8 cellular contexts compared by ENCODE assay signal in genomic region chr13:20475927-20476691, GRCh38. TPM values are rescaled to one million over a fixed set of nuclear protein-coding genes. Genes with fewer than 3 reads are reported as not detected.
DNase-seq lines count a peak whose midpoint lies in the region; ATAC-seq and TF ChIP-seq lines count a peak whose summit lies in the region.

No MANE protein-coding gene starts in this region.

- H3K36me3 ChIP-seq in liver (ENCODE audit: control insufficient read depth in 4 of 4, insufficient read depth in 3 of 4, low read depth in 1 of 4, low read length in 3 of 4): peaks cover 4 to 31% (median 15%) of the 10 kb centered on the region in 4 donors
- H3K36me3 ChIP-seq in GM23248 (ENCODE audit: low read depth): no peaks in the 10 kb centered on the region
- H3K36me3 ChIP-seq in trophoblast cell (ENCODE audit: control insufficient read depth in 1 of 2, insufficient read depth in 2 of 2, low read length in 2 of 2): no peaks in the 10 kb centered on the region

- no peak overlapping the region for H2BK12ac ChIP-seq in trophoblast cell (ENCODE audit: low read length)

- no peak overlapping the region for H4K8ac ChIP-seq in trophoblast cell (ENCODE audit: low read depth, low read length)

- no peaks in the 10 kb centered on the region for H3K9me3 Mint-ChIP-seq in CD4-positive, alpha-beta T cell
- no peaks in the 10 kb centered on the region for H3K9me3 Mint-ChIP-seq in stimulated activated naive CD8-positive, alpha-beta T cell treated with anti-CD3 and anti-CD28 coated beads, Interleukin-15, amount 100 ng/mL, for 72 hours

- no peak overlapping the region for H3K4ac ChIP-seq in trophoblast cell (ENCODE audit: low read depth, low read length)

- TF ChIP-seq CTCF in CD4-positive, alpha-beta T cell (IDR thresholded peaks at IDR 0.05): no peak
- no peak for TF ChIP-seq CTCF in liver (IDR thresholded peaks at IDR 0.05; ENCODE audit: low read depth, low read length, missing input control)

- peak overlapping the region; percentile 99 for H3K27ac Mint-ChIP-seq in CD4-positive, alpha-beta T cell
- peak overlapping the region; percentile 59 to 95 for H3K27ac Mint-ChIP-seq in stimulated activated naive CD8-positive, alpha-beta T cell treated with anti-CD3 and anti-CD28 coated beads, Interleukin-15, amount 100 ng/mL, for 72 hours

- no peaks in the 10 kb centered on the region for H3K9me3 ChIP-seq in CD4-positive, alpha-beta T cell (ENCODE audit: control insufficient read depth, low read length)
- no peaks in the 10 kb centered on the region for H3K9me3 ChIP-seq in liver (ENCODE audit: control insufficient read depth in 4 of 4, low read length in 3 of 4)
- H3K9me3 ChIP-seq in GM23248 (ENCODE audit: low read depth): no peaks in the 10 kb centered on the region
- no peaks in the 10 kb centered on the region for H3K9me3 ChIP-seq in trophoblast cell (ENCODE audit: insufficient read depth, low read depth, low read length)

- H2AFZ ChIP-seq in GM23248 (no peak overlapping the region), trophoblast cell (ENCODE audit: insufficient read depth, low read length, poor library complexity) (no peak overlapping the region)

- no peak overlapping the region for H3K14ac ChIP-seq in trophoblast cell (ENCODE audit: low read length)

- H3K79me1 ChIP-seq in trophoblast cell (ENCODE audit: low read length): peaks cover 7% of the 10 kb centered on the region

- no peaks in the 10 kb centered on the region for H4K20me1 ChIP-seq in GM23248 (ENCODE audit: insufficient read depth)

- no peaks in the 10 kb centered on the region for H3K27me3 Mint-ChIP-seq in CD4-positive, alpha-beta T cell
- no peaks in the 10 kb centered on the region for H3K27me3 Mint-ChIP-seq in stimulated activated naive CD8-positive, alpha-beta T cell treated with anti-CD3 and anti-CD28 coated beads, Interleukin-15, amount 100 ng/mL, for 72 hours

- peak overlapping the region; percentile 86 for H3K4me3 Mint-ChIP-seq in CD4-positive, alpha-beta T cell
- peak overlapping the region; percentile 69 to 82 for H3K4me3 Mint-ChIP-seq in stimulated activated naive CD8-positive, alpha-beta T cell treated with anti-CD3 and anti-CD28 coated beads, Interleukin-15, amount 100 ng/mL, for 72 hours

- peak; percentile 86 for ATAC-seq in CD4-positive, alpha-beta T cell (ENCODE audit: poor library complexity)
- ATAC-seq in GM19468 (IDR thresholded peaks at IDR 0.05; ENCODE audit: extremely low read depth, unreplicated experiment) (peak; percentile 97), HG03521 (IDR thresholded peaks at IDR 0.05; ENCODE audit: unreplicated experiment) (peak; percentile 81)
- peak; percentile 97 for ATAC-seq in stimulated activated naive CD8-positive, alpha-beta T cell treated with anti-CD3 and anti-CD28 coated beads, Interleukin-15, amount 100 ng/mL, for 72 hours

- H3K18ac ChIP-seq in trophoblast cell (ENCODE audit: low read length): no peak overlapping the region

- peaks cover 4% of the 10 kb centered on the region for H3K36me3 Mint-ChIP-seq in CD4-positive, alpha-beta T cell (ENCODE audit: low read depth)

- H3F3A ChIP-seq in GM23248 (ENCODE audit: insufficient read depth): no peaks in the 10 kb centered on the region

- no peak overlapping the region for H2BK120ac ChIP-seq in trophoblast cell (ENCODE audit: insufficient read depth, low read length, poor library complexity)

- CTCF ChIA-PET in CD4-positive, alpha-beta T cell (lab: Charles Lee): interaction anchor here (0.8 to 1.5 kb wide), 4 partner anchors 10 to 279 kb away, joined by 3 to 5 read pairs (median 4); no protein-coding TSS in a partner anchor

- H3K9me2 ChIP-seq in GM23248 (ENCODE audit: insufficient read depth): no peaks in the 10 kb centered on the region

- TF ChIP-seq RAD21 in liver (IDR thresholded peaks at IDR 0.05): no peak

- no peak overlapping the region for H4K91ac ChIP-seq in trophoblast cell (ENCODE audit: low read depth, low read length)

- no peak overlapping the region for H2BK5ac ChIP-seq in trophoblast cell (ENCODE audit: low read depth, low read length, poor library complexity)

- no peaks in the 10 kb centered on the region for H3K27me3 ChIP-seq in CD4-positive, alpha-beta T cell (ENCODE audit: control insufficient read depth, insufficient read depth, low read length)
- H3K27me3 ChIP-seq in liver (ENCODE audit: control insufficient read depth in 4 of 4, insufficient read depth in 4 of 4, low read length in 3 of 4): no peaks in the 10 kb centered on the region
- no peaks in the 10 kb centered on the region for H3K27me3 ChIP-seq in GM23248 (replicated peaks; ENCODE audit: insufficient read depth)
- H3K27me3 ChIP-seq in trophoblast cell (ENCODE audit: insufficient read depth, low read length): no peaks in the 10 kb centered on the region

- H4K12ac ChIP-seq in trophoblast cell (ENCODE audit: low read depth, low read length): no peak overlapping the region

- no peak overlapping the region for H3K23ac ChIP-seq in trophoblast cell (ENCODE audit: low read length)

- H3K4me3 ChIP-seq in liver (ENCODE audit: low read depth in 1 of 3, low read length in 3 of 3) (no peak overlapping the region), GM23248 (no peak overlapping the region), trophoblast cell (ENCODE audit: low read depth, low read length) (no peak overlapping the region)

- H3K79me2 ChIP-seq in GM23248 (ENCODE audit: insufficient read depth): no peaks in the 10 kb centered on the region
- no peaks in the 10 kb centered on the region for H3K79me2 ChIP-seq in trophoblast cell (ENCODE audit: control insufficient read depth, insufficient read depth, low read length, poor library complexity)

- H3K4me2 ChIP-seq in GM23248 (ENCODE audit: unreplicated experiment): no peak overlapping the region
- H3K4me2 ChIP-seq in trophoblast cell (ENCODE audit: low read length): no peak overlapping the region

- H3K4me1 ChIP-seq in liver (ENCODE audit: control insufficient read depth in 4 of 4, insufficient read depth in 4 of 4, low read length in 3 of 4) (peaks cover 0 to 2% (median 0%) of the 10 kb centered on the region in 4 donors), GM23248 (ENCODE audit: insufficient read depth) (no peaks in the 10 kb centered on the region), trophoblast cell (ENCODE audit: control insufficient read depth in 1 of 2, insufficient read depth in 2 of 2, low read length in 2 of 2) (peaks cover 0 to 2% of the 10 kb centered on the region in 2 experiments)

- in situ Hi-C loops in GM23248 (cut with MboI): no loop called here

- no peak overlapping the region for H3K9ac ChIP-seq in liver (ENCODE audit: low read depth in 1 of 2, low read length in 2 of 2)
- H3K9ac ChIP-seq in GM23248: no peak overlapping the region
- no peak overlapping the region for H3K9ac ChIP-seq in trophoblast cell (ENCODE audit: low read length)

- WGBS in liver: 58% methylated on average over 18 of the region's 18 CpGs
- 76 to 78% methylated on average over 14 to 17 of the region's 18 CpGs for WGBS in GM23248 (ENCODE audit: low coverage in 1 of 2, low lambda C conversion rate in 2 of 2, missing lambda C conversion rate in 2 of 2), 2 experiments
- WGBS in trophoblast cell (ENCODE audit: extremely low coverage, insufficient coverage, insufficient read length): no CpG with 5 or more reads among the region's 18 CpGs

- intact Hi-C loops in CD4-positive, alpha-beta T cell (cut with DNase I, micrococcal nuclease): loop anchor here in 1 of 2 experiments (2.0 to 5.0 kb wide), 3 partner anchors 64 to 297 kb away; partner anchors contain the start of genes EEF1AKMT1 and IL17D

- peak overlapping the region; percentile 64 for H3K27ac ChIP-seq in CD4-positive, alpha-beta T cell (ENCODE audit: low read depth, low read length)
- H3K27ac ChIP-seq in liver (ENCODE audit: low read depth in 1 of 2, low read length in 2 of 2) (peak overlapping the region in 1 of 2 donors; percentile 19), GM23248 (no peak overlapping the region), trophoblast cell (ENCODE audit: low read depth, low read length) (no peak overlapping the region)

- H2AK5ac ChIP-seq in trophoblast cell (ENCODE audit: low read length): no peak overlapping the region

- POLR2A ChIA-PET in CD4-positive, alpha-beta T cell (lab: Charles Lee): interaction anchor here (0.6 to 2.2 kb wide), 31 partner anchors 8 to 983 kb away, joined by 3 to 26 read pairs (median 5); partner anchors contain the start of genes CRYL1, EEF1AKMT1, IL17D and PSPC1

- H3K4me1 Mint-ChIP-seq in CD4-positive, alpha-beta T cell (ENCODE audit: low read depth): peaks cover 65% of the 10 kb centered on the region
- H3K4me1 Mint-ChIP-seq in stimulated activated naive CD8-positive, alpha-beta T cell treated with anti-CD3 and anti-CD28 coated beads, Interleukin-15, amount 100 ng/mL, for 72 hours: peaks cover 66% of the 10 kb centered on the region

- peak; percentile 48 to 90 (median 58) for DNase-seq in CD4-positive, alpha-beta T cell
- peak; percentile 17 to 43 (median 30) for DNase-seq in activated CD8-positive, alpha-beta memory T cell treated with anti-CD3 and anti-CD28 coated beads for 48 hours (ENCODE audit: low read depth in 2 of 3, low spot score in 2 of 3)
- peak; percentile 40 to 63 for DNase-seq in stimulated activated naive CD8-positive, alpha-beta T cell treated with anti-CD3 and anti-CD28 coated beads, Interleukin-15, amount 100 ng/mL, for 72 hours
- DNase-seq in GM23248 (no peak), trophoblast cell (no peak)

TF ChIP-seq in liver, 16 proteins besides CTCF, POLR2A, EP300 and RAD21:
- TF ChIP-seq FOXA2 (IDR thresholded peaks at IDR 0.05) (no peak), SP1 (IDR thresholded peaks at IDR 0.05) (peak; percentile 9)

RNA-seq across cellular contexts. Expression of gene CRYL1, which starts 49.5 kb away (rescaled TPM):
- total RNA-seq in CD4-positive, alpha-beta T cell: 1 to 10 TPM; 7.9 to 8.0 TPM
- total RNA-seq in liver: 100 to 1,000 TPM in 1 of 2 donors, 10 to 100 TPM in 1; 87.8 to 179 TPM
- polyA plus RNA-seq in liver: 100 to 1,000 TPM; 162 to 174 TPM
- total RNA-seq in GM23248 (2014; rRNA removed; shearing (Covaris generic)): 6.7 and 11.3 TPM in 2 replicates
- 15.5 and 16.1 TPM in 2 replicates for polyA plus RNA-seq in GM23248 (2016; fragmentation: Nextera tagmentation; extraction: Ambion mirVana)
- polyA plus RNA-seq in trophoblast cell (2013): 5.5 and 6.0 TPM in 2 replicates

Comparison
In these comparisons a context has a peak if more than half of its experiments do, and no peak if none do; other contexts are left out.
1. DNase-seq: peak in CD4-positive, alpha-beta T cell (10 of 10), activated CD8-positive, alpha-beta memory T cell treated with anti-CD3 and anti-CD28 coated beads for 48 hours (3 of 3) and stimulated activated naive CD8-positive, alpha-beta T cell treated with anti-CD3 and anti-CD28 coated beads, Interleukin-15, amount 100 ng/mL, for 72 hours (2 of 2); none in GM23248 (single experiment) and trophoblast cell (0 of 2).
2. Peak in every context shown above with its lines, with median percentiles within 50 percentile points of each other: ATAC-seq.